ENCODE assay signal across 26 cellular contexts in genomic region chr19:35146746-35147466, GRCh38. TPM values are rescaled to one million over a fixed set of nuclear protein-coding genes. Genes with fewer than 3 reads are reported as not detected.
A peak's percentile ranks its signal among the peaks of the same experiment; 100 is the strongest.
DNase-seq lines count a peak whose midpoint lies in the region; ATAC-seq and TF ChIP-seq lines count a peak whose summit lies in the region.
"Had no signal": no experiment of that assay in that cellular context is flagged by ENCODE, and none has a peak within 500 bp of the region (broad histone marks: within the 10 kb centered on the region; RNA-seq: fewer than 3 reads in every experiment).

No MANE protein-coding gene starts in this region.

- H3K27ac ChIP-seq in CD4-positive, alpha-beta memory T cell (ENCODE audit: low read depth, low read length), result no peak overlapping the region
- H3K27ac ChIP-seq in tibial nerve, result peak overlapping the region in 1 of 4 donors; percentile 8

- peaks cover 32% of the 10 kb centered on the region for H3K4me1 ChIP-seq in CD4-positive, alpha-beta memory T cell (ENCODE audit: insufficient read depth, low read length)
- H3K4me1 ChIP-seq in tibial nerve, result peaks cover 0 to 34% (median 15%) of the 10 kb centered on the region in 4 donors

- CTCF ChIA-PET in CD4-positive, alpha-beta memory T cell (lab: Charles Lee; ENCODE audit: partially characterized antibody), result interaction anchor here (1.1 kb wide), 1 partner anchor 13 kb away, joined by 3 read pairs; no protein-coding TSS in a partner anchor

- no peak overlapping the region for H3K4me3 Mint-ChIP-seq in CD4-positive, alpha-beta memory T cell
- H3K4me3 Mint-ChIP-seq in T-helper 17 cell, result no peak overlapping the region
- H3K4me3 Mint-ChIP-seq: activated CD4-positive, alpha-beta T cell treated with anti-CD3 and anti-CD28 coated beads, Interleukin-2, amount 10 ng/mL, durations not matched to agents 7 days and 5 days; activated T-cell treated with anti-CD3 and anti-CD28 coated beads, Interleukin-2, amount 50 U/mL, for 4 hours; brain; immature natural killer cell; stimulated activated naive B cell treated with anti-CD40 and anti-IgM and Interleukin-4, amounts not matched to agents 10 μg/mL and 1 μg/mL and 100 μg/mL, for 72 hours had no signal

- 61 to 68% methylated on average over 7 of the region's 7 CpGs for WGBS in tibial nerve, 2 donors

- peaks cover 19 to 38% (median 28%) of the 10 kb centered on the region in 4 donors for H3K4me1 Mint-ChIP-seq in CD4-positive, alpha-beta memory T cell
- peaks cover 23% of the 10 kb centered on the region for H3K4me1 Mint-ChIP-seq in T-helper 17 cell

- peak overlapping the region in 5 of 7 donors; percentile 15 to 88 (median 66) for H3K27ac Mint-ChIP-seq in CD4-positive, alpha-beta memory T cell
- H3K27ac Mint-ChIP-seq in T-helper 17 cell, result peak overlapping the region; percentile 87
- H3K27ac Mint-ChIP-seq: activated CD4-positive, alpha-beta T cell treated with anti-CD3 and anti-CD28 coated beads, Interleukin-2, amount 10 ng/mL, durations not matched to agents 7 days and 5 days; progenitor cell of endocrine pancreas had no signal

- H3K9me3 ChIP-seq in CD4-positive, alpha-beta memory T cell (ENCODE audit: control insufficient read depth in 1 of 2, low read length in 2 of 2), result no peaks in the 10 kb centered on the region
- H3K9me3 ChIP-seq in T-helper 17 cell (ENCODE audit: control insufficient read depth, low read length, poor library complexity, severe bottlenecking) (no peaks in the 10 kb centered on the region), tibial nerve (no peaks in the 10 kb centered on the region)

- ATAC-seq in T-helper 17 cell, result no peak
- ATAC-seq in left lobe of liver, result peak; percentile 29
- ATAC-seq in GM21526 (IDR thresholded peaks at IDR 0.05; ENCODE audit: low FRiP score, unreplicated experiment), result no peak
- ATAC-seq: activated T-cell treated with anti-CD3 and anti-CD28 coated beads, Interleukin-2, amount 50 U/mL, for 4 hours; left colon; Panc1; sciatic nerve; stimulated activated naive B cell treated with anti-CD40 and anti-IgM and Interleukin-4, amounts not matched to agents 10 μg/mL and 1 μg/mL and 100 μg/mL, for 72 hours had no signal

- no peaks in the 10 kb centered on the region for H3K27me3 ChIP-seq in CD4-positive, alpha-beta memory T cell (ENCODE audit: insufficient read depth, low read length)
- no peaks in the 10 kb centered on the region for H3K27me3 ChIP-seq in tibial nerve

- no peaks in the 10 kb centered on the region for H3K9me3 Mint-ChIP-seq in CD4-positive, alpha-beta memory T cell
- H3K9me3 Mint-ChIP-seq: activated CD4-positive, alpha-beta T cell treated with anti-CD3 and anti-CD28 coated beads, Interleukin-2, amount 10 ng/mL, durations not matched to agents 7 days and 5 days; activated T-cell treated with anti-CD3 and anti-CD28 coated beads, Interleukin-2, amount 50 U/mL, for 4 hours; brain; immature natural killer cell; stimulated activated naive B cell treated with anti-CD40 and anti-IgM and Interleukin-4, amounts not matched to agents 10 μg/mL and 1 μg/mL and 100 μg/mL, for 72 hours had no signal

- intact Hi-C loops in CD4-positive, alpha-beta memory T cell (cut with micrococcal nuclease), result loop anchor here (10.0 kb wide), 1 partner anchor 198 kb away; the partner anchor contains the start of gene FFAR1

- no peak for TF ChIP-seq POLR2A in tibial nerve (IDR thresholded peaks at IDR 0.05)

- no peak overlapping the region for H3K4me3 ChIP-seq in CD4-positive, alpha-beta memory T cell (ENCODE audit: low read length in 2 of 2)
- no peak overlapping the region for H3K4me3 ChIP-seq in tibial nerve

- TF ChIP-seq CTCF in tibial nerve (IDR thresholded peaks at IDR 0.05), result no peak

- no peaks in the 10 kb centered on the region for H3K36me3 Mint-ChIP-seq in CD4-positive, alpha-beta memory T cell
- H3K36me3 Mint-ChIP-seq in T-helper 17 cell (ENCODE audit: low read depth), result no peaks in the 10 kb centered on the region
- H3K36me3 Mint-ChIP-seq: brain; immature natural killer cell; stimulated activated naive B cell treated with anti-CD40 and anti-IgM and Interleukin-4, amounts not matched to agents 10 μg/mL and 1 μg/mL and 100 μg/mL, for 72 hours had no signal

- DNase-seq in CD4-positive, alpha-beta memory T cell, result no peak
- DNase-seq in T-helper 17 cell, result no peak
- DNase-seq in left lobe of liver (ENCODE audit: low spot score), result no peak
- no peak for DNase-seq in tibial nerve (ENCODE audit: low spot score in 2 of 2)
- DNase-seq in D341Med (ENCODE audit: low spot score), result no peak
- DNase-seq: activated CD4-positive, alpha-beta T cell treated with anti-CD3 and anti-CD28 coated beads, Interleukin-2, amount 10 ng/mL, durations not matched to agents 7 days and 5 days; activated T-cell treated with anti-CD3 and anti-CD28 coated beads, Interleukin-2, amount 50 U/mL, for 4 hours; C1 segment of cervical spinal cord; immature natural killer cell; Kasumi-1; left colon; NCI-H1048; NCI-H1930; NCI-H524 treated with DMSO at 0.1 percent for 48 hours; SHP77; stimulated activated CD4-positive, alpha-beta T cell treated with anti-CD3 and anti-CD28 coated beads, Interleukin-12 subunit alpha, Interleukin-12 subunit beta, amount 100 ng/mL, for 4 hours; stimulated activated CD4-positive, alpha-beta T cell treated with anti-CD3 and anti-CD28 coated beads, Interleukin-4, amount 100 ng/mL, for 1 hour; stimulated activated naive B cell treated with anti-CD40 and anti-IgM and Interleukin-4, amounts not matched to agents 10 μg/mL and 1 μg/mL and 100 μg/mL, for 72 hours had no signal

- H3K27me3 Mint-ChIP-seq in CD4-positive, alpha-beta memory T cell, result no peaks in the 10 kb centered on the region
- no peaks in the 10 kb centered on the region for H3K27me3 Mint-ChIP-seq in T-helper 17 cell

- H3K36me3 ChIP-seq in CD4-positive, alpha-beta memory T cell (ENCODE audit: insufficient read depth, low read length), result no peaks in the 10 kb centered on the region
- no peaks in the 10 kb centered on the region for H3K36me3 ChIP-seq in tibial nerve

- no peak for TF ChIP-seq EP300 in tibial nerve (IDR thresholded peaks at IDR 0.05)

- POLR2A ChIA-PET in CD4-positive, alpha-beta memory T cell (lab: Charles Lee; ENCODE audit: partially characterized antibody), result interaction anchor here (6.8 kb wide), 1 partner anchor 67 kb away, joined by 112 read pairs; no protein-coding TSS in a partner anchor

RNA-seq across cellular contexts. Expression of gene FXYD7, which starts 3.9 kb away (rescaled TPM):
- total RNA-seq in CD4-positive, alpha-beta memory T cell, result 10 to 100 TPM in 1 of 2 experiments, 1 to 10 TPM in 1; 9.6 to 10.1 TPM
- 10 to 100 TPM in 1 of 2 donors, 1 to 10 TPM in 1; 5.5 to 11.1 TPM for polyA plus RNA-seq in CD4-positive, alpha-beta memory T cell
- total RNA-seq in T-helper 17 cell (10 to 100 TPM; 17.1 to 20.6 TPM), left lobe of liver (0.60 TPM), tibial nerve (1 to 10 TPM in 3 of 4 donors, not detected in 1; 2.5 to 5.9 (median 5.7) TPM)
- total RNA-seq: chondrocyte, endothelial cell of umbilical vein, left colon, progenitor cell of endocrine pancreas had no signal
- polyA plus RNA-seq: endothelial cell of umbilical vein had no signal

RNA-seq across cellular contexts. Expression of gene FXYD5, which starts 7.6 kb away (rescaled TPM):
- total RNA-seq in CD4-positive, alpha-beta memory T cell, result 100 to 1,000 TPM; 473 to 484 TPM
- polyA plus RNA-seq in CD4-positive, alpha-beta memory T cell, result 100 to 1,000 TPM; 452 to 833 TPM
- total RNA-seq in T-helper 17 cell (100 to 1,000 TPM; 533 to 557 TPM), left lobe of liver (7.6 TPM), tibial nerve (10 to 100 TPM; 19.9 to 53.4 (median 37.5) TPM)

RNA-seq across cellular contexts. Expression of gene FXYD1, which starts 8.3 kb away (rescaled TPM):
- 1 to 10 TPM; 3.6 to 4.4 TPM for total RNA-seq in CD4-positive, alpha-beta memory T cell
- 1 to 10 TPM in 1 of 2 donors, under 1 TPM in 1; 0.58 to 3.2 TPM for polyA plus RNA-seq in CD4-positive, alpha-beta memory T cell
- total RNA-seq in T-helper 17 cell (1 to 10 TPM; 1.8 to 4.7 TPM), left lobe of liver (280 TPM), tibial nerve (100 to 1,000 TPM in 1 of 4 donors, 10 to 100 TPM in 3; 72.9 to 193 (median 84.9) TPM)
- total RNA-seq: endothelial cell of umbilical vein, progenitor cell of endocrine pancreas had no signal
- polyA plus RNA-seq: endothelial cell of umbilical vein had no signal

RNA-seq across cellular contexts. Expression of gene LGI4, which starts 12.0 kb away (rescaled TPM):
- total RNA-seq in CD4-positive, alpha-beta memory T cell, result under 1 TPM; 0.72 to 0.81 TPM
- polyA plus RNA-seq in CD4-positive, alpha-beta memory T cell, result not detected
- total RNA-seq in T-helper 17 cell (under 1 TPM; 0.39 to 0.52 TPM), left lobe of liver (1.9 TPM), tibial nerve (100 to 1,000 TPM; 207 to 323 (median 302) TPM)
- total RNA-seq: endothelial cell of umbilical vein, progenitor cell of endocrine pancreas had no signal
- polyA plus RNA-seq: endothelial cell of umbilical vein, immature natural killer cell had no signal

RNA-seq across cellular contexts. Expression of gene FXYD3, which starts 31.3 kb away (rescaled TPM):
- not detected for total RNA-seq in CD4-positive, alpha-beta memory T cell
- not detected for polyA plus RNA-seq in CD4-positive, alpha-beta memory T cell
- total RNA-seq in T-helper 17 cell, result not detected
- total RNA-seq in left lobe of liver, result 1.4 TPM
- total RNA-seq in tibial nerve, result 10 to 100 TPM; 10.8 to 33.9 (median 16.6) TPM
- total RNA-seq: activated CD4-positive, alpha-beta T cell treated with anti-CD3 and anti-CD28 coated beads, Interleukin-2, amount 10 ng/mL, durations not matched to agents 7 days and 5 days; chondrocyte; endothelial cell of umbilical vein; temporal lobe had no signal
- polyA plus RNA-seq: endothelial cell of umbilical vein, immature natural killer cell had no signal

Comparison
In these comparisons a context has a peak if more than half of its experiments do, and no peak if none do; other contexts are left out.
1. RNA of gene FXYD5, which starts 7.6 kb away (total RNA-seq): 533 to 557 TPM in T-helper 17 cell and 473 to 484 TPM in CD4-positive, alpha-beta memory T cell; 19.9 to 53.4 TPM in tibial nerve and 7.6 TPM in left lobe of liver (single experiment); every median in the first group is over 4 times any median in the second.
2. RNA of gene FXYD1, which starts 8.3 kb away (total RNA-seq): 280 TPM in left lobe of liver (single experiment) and 72.9 to 193 TPM in tibial nerve; 1.8 to 4.7 TPM in T-helper 17 cell and 3.6 to 4.4 TPM in CD4-positive, alpha-beta memory T cell; every median in the first group is over 10 times any median in the second.